ENCODE assay signal across 11 cellular contexts in the genomic region with DNA sequence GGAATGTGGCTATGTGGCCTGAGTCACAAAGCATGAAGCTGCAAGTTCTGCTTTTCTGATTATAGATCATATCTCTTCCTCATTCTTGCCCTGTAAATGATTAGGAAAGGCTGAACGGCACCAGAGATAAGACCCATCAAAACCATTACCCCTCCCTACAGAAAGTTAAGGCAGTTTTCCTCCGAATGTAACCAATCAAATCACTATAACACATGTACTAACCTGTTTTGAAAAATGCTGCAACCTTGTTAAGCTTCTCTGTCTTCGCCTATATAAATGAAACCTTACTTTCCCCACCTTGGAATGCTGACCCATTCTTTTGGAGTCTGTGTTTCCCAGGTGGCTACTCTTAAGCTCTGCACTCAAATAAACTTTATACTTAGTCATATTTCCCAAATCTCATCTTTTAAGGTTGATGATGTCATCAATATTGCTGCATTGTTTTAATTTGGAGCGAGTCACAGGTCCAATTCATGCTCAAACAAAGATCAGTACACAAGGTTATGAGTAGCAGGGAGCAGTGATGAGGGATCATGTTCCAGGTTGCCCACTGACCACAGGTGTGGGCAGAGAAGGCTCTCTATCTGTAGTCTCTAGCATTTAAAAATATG.
DNase-seq lines count a peak whose midpoint lies in the region; ATAC-seq, FAIRE-seq and TF ChIP-seq lines count a peak whose summit lies in the region.
"Had no signal": no experiment of that assay in that cellular context is flagged by ENCODE, and none has a peak within 500 bp of the region (broad histone marks: within the 10 kb centered on the region; RNA-seq: fewer than 3 reads in every experiment).

No MANE protein-coding gene starts in this region.

- DNase-seq in HL-60 (ENCODE audit: low read depth in 1 of 2, low spot score in 1 of 2) (peak; percentile 65 to 81), GM12878 (ENCODE audit: low read depth, low spot score) (no peak), prostate gland (ENCODE audit: low spot score) (no peak), HAP-1 (ENCODE audit: low spot score in 2 of 2) (no peak), NCI-H1694 (lab: John Stamatoyannopoulos, UW) (no peak)
- no peak for DNase-seq in activated CD4-positive, CD25-positive, alpha-beta regulatory T cell treated with anti-CD3 and anti-CD28 coated beads, Interleukin-2, amount 50 U/mL, for 72 hours
- DNase-seq: activated T-cell treated with anti-CD3 and anti-CD28 coated beads, Interleukin-2, amount 50 U/mL, for 4 hours; RPMI8226; stimulated activated CD4-positive, alpha-beta T cell treated with anti-CD3 and anti-CD28 coated beads, Interleukin-4, amount 100 ng/mL, for 24 hours had no signal

- intact Hi-C loops in GM12878 (cut with micrococcal nuclease; ENCODE audit: unreplicated experiment) (no loop called here), prostate gland (cut with DNase I) (no loop called here)

- CTCF ChIA-PET in GM12878 (lab: Yijun Ruan, JAX): interaction anchor here (1.4 kb wide), 1 partner anchor 18 kb away, joined by 3 read pairs; no protein-coding TSS in a partner anchor

- 6% methylated on average over 4 of the region's 4 CpGs for WGBS in GM12878 (ENCODE audit: insufficient coverage, insufficient replicate concordance, low lambda C conversion rate, missing lambda C conversion rate)
- WGBS in prostate gland: 30% methylated on average over 4 of the region's 4 CpGs
- 56 to 73% methylated on average over 4 of the region's 4 CpGs for WGBS in gastroesophageal sphincter (ENCODE audit: low coverage in 1 of 2), 2 donors

- POLR2A ChIA-PET in GM12878 (lab: Charles Lee): no interaction called here

- H3K4me2 ChIP-seq in GM12878 (ENCODE audit: control insufficient read depth, insufficient read depth): no peak overlapping the region

- no peak overlapping the region for H3K9ac ChIP-seq in GM12878 (ENCODE audit: control insufficient read depth, insufficient read depth, low read length)

- no TSS peak for BruUV-seq in GM12878 (replicated peaks; lab: Mats Ljungman, UMichigan)

- no peaks in the 10 kb centered on the region for H3K4me1 ChIP-seq in GM12878 (ENCODE audit: control insufficient read depth, insufficient read depth, low read length)
- H3K4me1 ChIP-seq in prostate gland (replicated peaks): no peaks in the 10 kb centered on the region
- no peaks in the 10 kb centered on the region for H3K4me1 ChIP-seq in HAP-1
- H3K4me1 ChIP-seq in gastroesophageal sphincter: no peaks in the 10 kb centered on the region

- H3K27me3 ChIP-seq in HL-60 (ENCODE audit: insufficient read depth, poor library complexity, severe bottlenecking) (no peaks in the 10 kb centered on the region), GM12878 (replicated peaks in 1 of 2; ENCODE audit: control insufficient read depth in 2 of 2, insufficient read depth in 2 of 2, low read length in 1 of 2) (no peaks in the 10 kb centered on the region), prostate gland (replicated peaks; ENCODE audit: insufficient read depth) (no peaks in the 10 kb centered on the region), HAP-1 (ENCODE audit: low read depth) (no peaks in the 10 kb centered on the region), gastroesophageal sphincter (no peaks in the 10 kb centered on the region)

- no peak for TF ChIP-seq RAD21 in GM12878 (IDR thresholded peaks at IDR 0.05; ENCODE audit: insufficient read depth, low read depth, low read length)

- H2AFZ ChIP-seq in GM12878 (ENCODE audit: control insufficient read depth, low read depth, low read length): no peak overlapping the region

- TF ChIP-seq POLR2A in GM12878 (IDR thresholded peaks at IDR 0.05; ENCODE audit: low read depth, low read length): no peak
- TF ChIP-seq POLR2A in prostate gland (IDR thresholded peaks at IDR 0.05): no peak
- no peak for TF ChIP-seq POLR2A in gastroesophageal sphincter (IDR thresholded peaks at IDR 0.05)

- H3K27ac ChIP-seq in HL-60 (replicated peaks) (peak overlapping the region; percentile 90), GM12878 (ENCODE audit: control insufficient read depth, insufficient read depth) (no peak overlapping the region), prostate gland (peak overlapping the region; percentile 10 to 19), gastroesophageal sphincter (no peak overlapping the region)

- no peaks in the 10 kb centered on the region for H4K20me1 ChIP-seq in GM12878 (ENCODE audit: control insufficient read depth, insufficient read depth)

- H3K36me3 ChIP-seq in GM12878 (ENCODE audit: control insufficient read depth in 2 of 2, insufficient read depth in 2 of 2, low read length in 1 of 2): no peaks in the 10 kb centered on the region
- no peaks in the 10 kb centered on the region for H3K36me3 ChIP-seq in prostate gland
- H3K36me3 ChIP-seq in HAP-1 (replicated peaks): no peaks in the 10 kb centered on the region
- H3K36me3 ChIP-seq in gastroesophageal sphincter: no peaks in the 10 kb centered on the region

- ATAC-seq in GM18907 (IDR thresholded peaks at IDR 0.05; ENCODE audit: unreplicated experiment) (peak; percentile 79), GM12878 (peak; percentile 48), gastroesophageal sphincter (no peak)
- ATAC-seq: activated T-cell treated with anti-CD3 and anti-CD28 coated beads, Interleukin-2, amount 50 U/mL, for 4 hours had no signal

- H3K4me3 ChIP-seq in HL-60 (replicated peaks; ENCODE audit: insufficient read depth, low read length): no peak overlapping the region
- H3K4me3 ChIP-seq in GM12878: no peak overlapping the region
- no peak overlapping the region for H3K4me3 ChIP-seq in prostate gland
- no peak overlapping the region for H3K4me3 ChIP-seq in HAP-1
- no peak overlapping the region for H3K4me3 ChIP-seq in gastroesophageal sphincter

- H3K79me2 ChIP-seq in GM12878 (ENCODE audit: control insufficient read depth, insufficient read depth, low read length): no peaks in the 10 kb centered on the region

- SMC1A ChIA-PET in GM12878 (lab: Charles Lee; ENCODE audit: uncharacterized antibody, unreplicated experiment): interaction anchor here (1.2 kb wide), 1 partner anchor 8 kb away, joined by 3 read pairs; no protein-coding TSS in a partner anchor

- RAD21 ChIA-PET in GM12878 (lab: Charles Lee; ENCODE audit: unreplicated experiment): no interaction called here

- no peak for FAIRE-seq in GM12878 (lab: Jason Lieb, UNC)

- TF ChIP-seq EP300 in GM12878 (IDR thresholded peaks at IDR 0.05; ENCODE audit: borderline replicate concordance in 1 of 2, control insufficient read depth in 1 of 2, low read depth in 2 of 2, low read length in 2 of 2) (no peak), gastroesophageal sphincter (IDR thresholded peaks at IDR 0.05) (no peak)

- H3K9me3 ChIP-seq in GM12878 (replicated peaks; ENCODE audit: control insufficient read depth, insufficient read depth, low read length) (no peaks in the 10 kb centered on the region), prostate gland (no peaks in the 10 kb centered on the region), HAP-1 (no peaks in the 10 kb centered on the region), gastroesophageal sphincter (no peaks in the 10 kb centered on the region)

- in situ Hi-C loops in GM12878 (cut with MboI): no loop called here
- in situ Hi-C loops in HAP-1 (cut with MboI; ENCODE audit: low sequenced_read_pairs): no loop called here

- TF ChIP-seq CTCF in HL-60 (IDR thresholded peaks at IDR 0.05; ENCODE audit: insufficient read depth, low read length): no peak
- no peak for TF ChIP-seq CTCF in GM12878 (IDR thresholded peaks at IDR 0.05 in 2 of 3, conservative IDR thresholded peaks at IDR 0.05 in 1 of 3; ENCODE audit: control insufficient read depth in 2 of 3, extremely low read depth in 1 of 3, insufficient read depth in 1 of 3, low read depth in 3 of 3, low read length in 3 of 3)
- TF ChIP-seq CTCF in prostate gland (IDR thresholded peaks at IDR 0.05): no peak
- no peak for TF ChIP-seq CTCF in gastroesophageal sphincter (IDR thresholded peaks at IDR 0.05)

TF ChIP-seq in GM12878, 131 proteins besides CTCF, POLR2A, EP300 and RAD21:
- TF ChIP-seq, protein P1, sequence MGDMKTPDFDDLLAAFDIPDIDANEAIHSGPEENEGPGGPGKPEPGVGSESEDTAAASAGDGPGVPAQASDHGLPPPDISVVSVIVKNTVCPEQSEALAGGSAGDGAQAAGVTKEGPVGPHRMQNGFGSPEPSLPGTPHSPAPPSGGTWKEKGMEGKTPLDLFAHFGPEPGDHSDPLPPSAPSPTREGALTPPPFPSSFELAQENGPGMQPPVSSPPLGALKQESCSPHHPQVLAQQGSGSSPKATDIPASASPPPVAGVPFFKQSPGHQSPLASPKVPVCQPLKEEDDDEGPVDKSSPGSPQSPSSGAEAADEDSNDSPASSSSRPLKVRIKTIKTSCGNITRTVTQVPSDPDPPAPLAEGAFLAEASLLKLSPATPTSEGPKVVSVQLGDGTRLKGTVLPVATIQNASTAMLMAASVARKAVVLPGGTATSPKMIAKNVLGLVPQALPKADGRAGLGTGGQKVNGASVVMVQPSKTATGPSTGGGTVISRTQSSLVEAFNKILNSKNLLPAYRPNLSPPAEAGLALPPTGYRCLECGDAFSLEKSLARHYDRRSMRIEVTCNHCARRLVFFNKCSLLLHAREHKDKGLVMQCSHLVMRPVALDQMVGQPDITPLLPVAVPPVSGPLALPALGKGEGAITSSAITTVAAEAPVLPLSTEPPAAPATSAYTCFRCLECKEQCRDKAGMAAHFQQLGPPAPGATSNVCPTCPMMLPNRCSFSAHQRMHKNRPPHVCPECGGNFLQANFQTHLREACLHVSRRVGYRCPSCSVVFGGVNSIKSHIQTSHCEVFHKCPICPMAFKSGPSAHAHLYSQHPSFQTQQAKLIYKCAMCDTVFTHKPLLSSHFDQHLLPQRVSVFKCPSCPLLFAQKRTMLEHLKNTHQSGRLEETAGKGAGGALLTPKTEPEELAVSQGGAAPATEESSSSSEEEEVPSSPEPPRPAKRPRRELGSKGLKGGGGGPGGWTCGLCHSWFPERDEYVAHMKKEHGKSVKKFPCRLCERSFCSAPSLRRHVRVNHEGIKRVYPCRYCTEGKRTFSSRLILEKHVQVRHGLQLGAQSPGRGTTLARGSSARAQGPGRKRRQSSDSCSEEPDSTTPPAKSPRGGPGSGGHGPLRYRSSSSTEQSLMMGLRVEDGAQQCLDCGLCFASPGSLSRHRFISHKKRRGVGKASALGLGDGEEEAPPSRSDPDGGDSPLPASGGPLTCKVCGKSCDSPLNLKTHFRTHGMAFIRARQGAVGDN (IDR thresholded peaks at IDR 0.05): no peak
- 0 out of 2 replicates have a peak, but pooled peaks have one; percentile 23 for TF ChIP-seq ATF7 (IDR thresholded peaks at IDR 0.05; ENCODE audit: low read depth)

Comparison
In these comparisons a context has a peak if more than half of its experiments do, and no peak if none do; other contexts are left out.
1. DNase-seq: peak in HL-60 (2 of 2); none in GM12878 (single experiment), prostate gland (single experiment), HAP-1 (0 of 2), activated CD4-positive, CD25-positive, alpha-beta regulatory T cell treated with anti-CD3 and anti-CD28 coated beads, Interleukin-2, amount 50 U/mL, for 72 hours (single experiment) and NCI-H1694 (single experiment).
2. H3K27ac ChIP-seq: peak in HL-60 (single experiment) and prostate gland (2 of 2); none in GM12878 (single experiment) and gastroesophageal sphincter (0 of 4).